ENCODE assay signal across 8 cellular contexts in genomic region chr11:67401495-67402191, GRCh38. TPM values are rescaled to one million over a fixed set of nuclear protein-coding genes. Genes with fewer than 3 reads are reported as not detected.
DNase-seq lines count a peak whose midpoint lies in the region; ATAC-seq, FAIRE-seq and TF ChIP-seq lines count a peak whose summit lies in the region.

Gene PPP1CA, minus strand, starts transcription at chr11:67401858. Its CDS starts 76 bp downstream, at chr11:67401782.

- H3K36me3 Mint-ChIP-seq in T-helper 17 cell (ENCODE audit: low read depth), result peaks cover 6% of the 10 kb centered on the region

- peaks cover 38% of the 10 kb centered on the region for H3K4me1 Mint-ChIP-seq in T-helper 17 cell

- TF ChIP-seq CTCF in left ventricle myocardium inferior (IDR thresholded peaks at IDR 0.05; ENCODE audit: borderline replicate concordance) (peak; percentile 79), psoas muscle (IDR thresholded peaks at IDR 0.05) (peak; percentile 63)

- no peaks in the 10 kb centered on the region for H3K27me3 Mint-ChIP-seq in T-helper 17 cell

- DNase-seq in GM12891 (ENCODE audit: insufficient read length, low spot score), result peak; percentile 99
- DNase-seq in NCI-H1694 treated with DMSO at 0.1 percent for 48 hours (lab: John Stamatoyannopoulos, UW), result peak; percentile 78
- DNase-seq in T-helper 17 cell, result peak; percentile 92 to 97 (median 92)
- DNase-seq in amniotic stem cell (lab: John Stamatoyannopoulos, UW), result peak; percentile 77
- peak; percentile 92 for DNase-seq in left ventricle myocardium inferior
- peak; percentile 91 to 96 for DNase-seq in psoas muscle
- DNase-seq in ureter (ENCODE audit: low spot score), result peak; percentile 92

- peak within 1 kb of the TSS; percentile 99 for H3K4me3 Mint-ChIP-seq in T-helper 17 cell

- H3K9me3 ChIP-seq in T-helper 17 cell (ENCODE audit: control insufficient read depth, low read length, poor library complexity, severe bottlenecking), result no peaks in the 10 kb centered on the region
- H3K9me3 ChIP-seq in left ventricle myocardium inferior (replicated peaks), result no peaks in the 10 kb centered on the region
- no peaks in the 10 kb centered on the region for H3K9me3 ChIP-seq in psoas muscle

- WGBS in psoas muscle, 3 donors, result 0 to 1% (median 1%) methylated on average over 40 to 73 of the region's 73 CpGs

- ATAC-seq in HG02840 (IDR thresholded peaks at IDR 0.05; ENCODE audit: low FRiP score, unreplicated experiment) (peak; percentile 58), T-helper 17 cell (peak; percentile 80), psoas muscle (peak; percentile 89 to 92 (median 92))

- H3K36me3 ChIP-seq in left ventricle myocardium inferior, result peaks cover 37% of the 10 kb centered on the region
- peaks cover 0 to 41% of the 10 kb centered on the region in 2 donors for H3K36me3 ChIP-seq in psoas muscle (ENCODE audit: insufficient read depth in 1 of 2, low read depth in 1 of 2)

- peak; percentile 95 for FAIRE-seq in GM12891 (lab: Jason Lieb, UNC)

- H3K27me3 ChIP-seq in left ventricle myocardium inferior (ENCODE audit: low read depth), result peaks cover 7% of the 10 kb centered on the region
- H3K27me3 ChIP-seq in psoas muscle (ENCODE audit: insufficient read depth in 3 of 3, low read length in 2 of 3), result no peaks in the 10 kb centered on the region

- intact Hi-C loops in left ventricle myocardium inferior (cut with micrococcal nuclease) (no loop called here), psoas muscle (cut with DNase I) (loop anchor here (1.0 to 5.0 kb wide), 4 partner anchors 17 to 105 kb away; partner anchors contain the start of gene TMEM134 (in 2 of the 2))

- peaks cover 66% of the 10 kb centered on the region for H3K4me1 ChIP-seq in left ventricle myocardium inferior
- H3K4me1 ChIP-seq in psoas muscle, result peaks cover 32% of the 10 kb centered on the region

- H3K4me3 ChIP-seq in left ventricle myocardium inferior (peak within 1 kb of the TSS; percentile 99), psoas muscle (peak within 1 kb of the TSS; percentile 99)

- peak; percentile 70 for TF ChIP-seq POLR2A in GM12891 (IDR thresholded peaks at IDR 0.05; ENCODE audit: low read depth, low read length)

- H3K27ac ChIP-seq in left ventricle myocardium inferior (replicated peaks), result peak within 1 kb of the TSS; percentile 99
- H3K27ac ChIP-seq in psoas muscle, result peak within 1 kb of the TSS; percentile 95

- peak within 1 kb of the TSS; percentile 94 for H3K27ac Mint-ChIP-seq in T-helper 17 cell

TF ChIP-seq in GM12891, 5 proteins besides CTCF, POLR2A, EP300 and RAD21:
- TF ChIP-seq PAX5 (IDR thresholded peaks at IDR 0.05; ENCODE audit: insufficient read depth, low read length, severe bottlenecking) (no peak), TAF1 (IDR thresholded peaks at IDR 0.05; ENCODE audit: low read depth, low read length) (no peak), SPI1 (IDR thresholded peaks at IDR 0.05; ENCODE audit: low read depth, low read length) (no peak), POU2F2 (IDR thresholded peaks at IDR 0.05; ENCODE audit: low read depth, low read length) (no peak), POLR2AphosphoS5 (IDR thresholded peaks at IDR 0.05; ENCODE audit: low read depth, low read length) (peak; percentile 71)

RNA-seq across cellular contexts. Expression of gene PPP1CA, which starts in this region (rescaled TPM):
- 202 TPM for polyA plus RNA-seq in GM12891 (2012; ENCODE audit: low read depth, missing spikeins)
- total RNA-seq in T-helper 17 cell (100 to 1,000 TPM; 133 to 146 TPM), left ventricle myocardium inferior (86.0 TPM), psoas muscle (100 to 1,000 TPM in 1 of 4 donors, 10 to 100 TPM in 3; 72.6 to 113 (median 86.6) TPM), ureter (124 TPM)
- 100 to 1,000 TPM; 108 to 191 (median 147) TPM for polyA plus RNA-seq in psoas muscle

Comparison
In these comparisons a context has a peak if more than half of its experiments do, and no peak if none do; other contexts are left out.
1. Peak in every context shown above with its lines: DNase-seq, ATAC-seq, H3K4me3 ChIP-seq and H3K27ac ChIP-seq.